8 cellular contexts compared by ENCODE assay signal in the genomic region with DNA sequence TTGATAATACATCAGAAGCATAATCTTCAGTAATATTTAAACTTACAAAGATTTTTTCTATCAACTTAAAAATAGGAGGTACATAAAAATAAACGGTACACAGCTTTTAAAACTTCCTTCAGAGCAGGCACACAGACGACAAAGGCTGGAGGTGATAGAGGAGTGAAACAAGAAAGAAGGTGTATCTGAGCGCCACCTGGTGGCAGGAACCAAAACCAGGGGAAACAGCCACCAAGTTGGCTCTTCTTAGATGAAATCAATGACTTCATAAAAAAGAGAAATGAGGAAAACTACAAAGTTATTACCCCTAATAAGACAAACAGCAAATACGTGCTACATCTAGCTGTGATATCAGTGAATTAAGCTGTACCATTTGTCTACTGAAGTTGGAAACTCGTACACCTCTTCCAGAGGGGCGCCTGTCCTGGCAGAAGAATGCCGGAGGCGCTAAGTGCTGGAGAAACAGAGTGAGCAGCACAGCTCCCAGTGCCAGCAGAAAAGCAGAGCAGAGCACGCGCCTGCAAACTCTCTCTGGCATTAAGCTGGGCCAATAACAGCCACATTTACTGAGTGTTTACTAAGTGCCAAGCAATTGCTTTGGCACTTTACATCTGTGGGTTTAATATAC.
DNase-seq lines count a peak whose midpoint lies in the region; ATAC-seq, FAIRE-seq and TF ChIP-seq lines count a peak whose summit lies in the region.

No MANE protein-coding gene starts in this region.

- H3K79me2 ChIP-seq in ACC112 (ENCODE audit: control insufficient read depth, insufficient read depth, low read length, unreplicated experiment) = no peaks in the 10 kb centered on the region

- H3K4me1 ChIP-seq in ACC112 (ENCODE audit: control insufficient read depth, insufficient read depth, low read length, unreplicated experiment) = peaks cover 3% of the 10 kb centered on the region

- no peak overlapping the region for H3K4me3 ChIP-seq in ACC112 (ENCODE audit: low read depth, low read length)

- no peaks in the 10 kb centered on the region for H3K27me3 ChIP-seq in ACC112 (ENCODE audit: insufficient read depth, low read length)

- no peak for ATAC-seq in HG03280 (IDR thresholded peaks at IDR 0.05; ENCODE audit: unreplicated experiment)

- H3K36me3 ChIP-seq in ACC112 (ENCODE audit: insufficient read depth, low read length) = peaks cover 29% of the 10 kb centered on the region

- no peak for TF ChIP-seq POLR2A in H54 (IDR thresholded peaks at IDR 0.05; ENCODE audit: low read depth, low read length)

- peak; percentile 55 for DNase-seq in H54 (ENCODE audit: insufficient read length, low spot score)
- peak; percentile 22 to 59 for DNase-seq in NCI-H446 (lab: John Stamatoyannopoulos, UW)
- peak; percentile 77 for DNase-seq in activated CD4-positive, alpha-beta T cell treated with anti-CD3 and anti-CD28 coated beads, Interleukin-2, amount 50 U/mL, for 1 hour
- DNase-seq in dedifferentiated amniotic fluid mesenchymal stem cell (ENCODE audit: extremely low spot score) = peak; percentile 68
- peak; percentile 72 to 75 for DNase-seq in lung microvascular endothelial cell (ENCODE audit: low read depth in 2 of 2)
- peak; percentile 33 to 35 for DNase-seq in stimulated activated CD8-positive, alpha-beta memory T cell treated with anti-CD3 and anti-CD28 coated beads, Interleukin-15, amount 100 ng/mL, for 48 hours (ENCODE audit: low read depth in 2 of 2)

- H3K27ac ChIP-seq in ACC112 (ENCODE audit: low read depth, low read length) = peak overlapping the region; percentile 44; the same call in 1 of the 2 replicates

- no peak overlapping the region for H2AFZ ChIP-seq in ACC112 (ENCODE audit: low read length, unreplicated experiment)

- FAIRE-seq in H54 (lab: Jason Lieb, UNC) = peak; percentile 92
